In genomic region chr21:39397651-39398385, GRCh38 we compare ENCODE assay signal across 1 cellular context.
TF ChIP-seq lines count a peak whose summit lies in the region.

No MANE protein-coding gene starts in this region.

TF ChIP-seq in H1, 55 proteins besides CTCF, POLR2A, EP300 and RAD21:
- TF ChIP-seq POLR2AphosphoS5 (IDR thresholded peaks at IDR 0.05; ENCODE audit: low read depth, low read length) (no peak), RBBP5 (IDR thresholded peaks at IDR 0.05; ENCODE audit: borderline replicate concordance, low read depth, low read length) (no peak), POU5F1 (IDR thresholded peaks at IDR 0.05; ENCODE audit: low read depth, low read length) (no peak), CBX5 (IDR thresholded peaks at IDR 0.05; ENCODE audit: low read depth, low read length) (no peak), CTBP2 (IDR thresholded peaks at IDR 0.05; ENCODE audit: borderline replicate concordance, insufficient read depth, insufficient read length, low read length) (no peak), KDM5A (IDR thresholded peaks at IDR 0.05; ENCODE audit: low read length) (no peak), ZNF274 (IDR thresholded peaks at IDR 0.05; ENCODE audit: borderline replicate concordance, extremely low read depth, low read length) (no peak), CHD7 (IDR thresholded peaks at IDR 0.05; ENCODE audit: insufficient replicate concordance, low read length) (no peak), SAP30 (IDR thresholded peaks at IDR 0.05; ENCODE audit: insufficient read depth, insufficient replicate concordance, low read length) (no peak)
